ENCODE assay signal across 29 cellular contexts in genomic region chr4:7952615-7953014, GRCh38.
"Had no signal": no experiment of that assay in that cellular context is flagged by ENCODE, and none has a peak within 500 bp of the region (broad histone marks: within the 10 kb centered on the region; RNA-seq: fewer than 3 reads in every experiment).

No MANE protein-coding gene starts in this region.

- H3K4me1 ChIP-seq: gastrocnemius medialis, lower lobe of right lung had no signal

- H3K4me3 Mint-ChIP-seq: dendritic cell treated with granulocyte-macrophage colony-stimulating factor and Interleukin-4, amounts not matched to agents 40 ng/mL and 50 ng/mL, for 4 days; effector memory CD8-positive, alpha-beta T cell; endodermal cell; immature natural killer cell; mesothelial cell of epicardium had no signal

- DNase-seq: cerebellar nuclear complex; colonic mucosa; cortex of kidney; effector CD8-positive, alpha-beta T cell; effector memory CD8-positive, alpha-beta T cell; endodermal cell; erythroblast; esophagus squamous epithelium; foreskin fibroblast; foreskin melanocyte; gastrocnemius medialis; heart left ventricle; hypothalamus; immature natural killer cell; islet precursor cell; kidney; kidney glomerular epithelial cell; left colon; left ventricle myocardium inferior; lower lobe of right lung; mesenchymal stem cell had no signal

- H3K79me2 ChIP-seq: hepatocyte had no signal

- H3K27ac Mint-ChIP-seq: dendritic cell treated with granulocyte-macrophage colony-stimulating factor and Interleukin-4, amounts not matched to agents 40 ng/mL and 50 ng/mL, for 4 days; effector memory CD8-positive, alpha-beta T cell; endodermal cell; immature natural killer cell; mesothelial cell of epicardium had no signal

- H3K9me3 ChIP-seq: colonic mucosa, gastrocnemius medialis had no signal

- ATAC-seq: effector memory CD8-positive, alpha-beta T cell; esophagus mucosa; gastrocnemius medialis; heart left ventricle; left colon; left lobe of liver; lower lobe of right lung; mucosa of descending colon had no signal

- H2AFZ ChIP-seq: hepatocyte had no signal

- FAIRE-seq: endometrium, kidney had no signal

- H3K9me3 Mint-ChIP-seq: dendritic cell treated with granulocyte-macrophage colony-stimulating factor and Interleukin-4, amounts not matched to agents 40 ng/mL and 50 ng/mL, for 4 days; effector memory CD8-positive, alpha-beta T cell had no signal

- H3K27ac ChIP-seq: colonic mucosa, epithelial cell of prostate, esophagus squamous epithelium, gastrocnemius medialis, heart left ventricle, hepatocyte, left ventricle myocardium inferior, lower lobe of right lung had no signal

- H3K4me2 ChIP-seq: hepatocyte had no signal

- H3K4me3 ChIP-seq: colonic mucosa, esophagus squamous epithelium, gastrocnemius medialis, heart left ventricle, hepatocyte, left ventricle myocardium inferior, lower lobe of right lung, mucosa of descending colon had no signal

- H3K27me3 ChIP-seq: colonic mucosa, esophagus squamous epithelium, gastrocnemius medialis, heart left ventricle, hepatocyte had no signal

- H3K36me3 ChIP-seq: colonic mucosa, esophagus squamous epithelium, gastrocnemius medialis, heart left ventricle, left ventricle myocardium inferior, lower lobe of right lung had no signal
